Comparison of ENCODE assay signal across 17 cellular contexts in the genomic region with DNA sequence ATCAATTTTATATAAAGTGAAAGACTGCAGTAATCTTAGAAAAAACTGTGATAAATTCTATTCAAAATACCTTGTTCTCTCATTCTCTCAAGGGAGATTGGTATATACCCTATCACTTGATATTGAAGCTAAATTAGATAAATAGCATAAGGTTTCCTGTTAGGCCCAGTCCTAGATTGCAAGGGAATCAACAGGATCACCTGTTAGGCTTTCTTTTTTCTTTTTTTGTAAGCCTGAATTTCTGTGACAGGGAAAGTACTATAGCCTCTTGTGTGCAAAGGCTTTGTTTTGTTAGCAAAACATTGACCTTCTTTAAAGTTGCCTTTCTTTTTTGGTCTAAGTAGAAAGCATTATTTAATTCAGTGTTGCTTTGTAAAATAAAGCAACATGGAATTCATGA.
"Had no signal": no experiment of that assay in that cellular context is flagged by ENCODE, and none has a peak within 500 bp of the region (broad histone marks: within the 10 kb centered on the region; RNA-seq: fewer than 3 reads in every experiment).

No MANE protein-coding gene starts in this region.

- DNase-seq: activated CD4-positive, alpha-beta T cell treated with anti-CD3 and anti-CD28 coated beads, Interleukin-2, amount 50 U/mL, for 4 hours; activated effector memory CD4-positive, alpha-beta T cell treated with anti-CD3 and anti-CD28 coated beads, Interleukin-2, amount 50 U/mL, for 16 hours; activated naive CD8-positive, alpha-beta T cell treated with anti-CD3 and anti-CD28 coated beads, Interleukin-2, amount 10 ng/mL, durations not matched to agents 7 days and 5 days; activated T-cell treated with anti-CD3 and anti-CD28 coated beads, Interleukin-2, amount 50 U/mL, for 24 hours; anterior cingulate cortex; brain microvascular endothelial cell; cortex of kidney; effector CD4-positive, alpha-beta T cell; pancreas; T1000; upper lobe of left lung had no signal

- H3K27me3 Mint-ChIP-seq: activated naive CD8-positive, alpha-beta T cell treated with anti-CD3 and anti-CD28 coated beads, Interleukin-2, amount 10 ng/mL, durations not matched to agents 7 days and 5 days; activated T-cell treated with anti-CD3 and anti-CD28 coated beads, Interleukin-2, amount 50 U/mL, for 24 hours; central memory CD8-positive, alpha-beta T cell; stimulated activated naive CD8-positive, alpha-beta T cell treated with anti-CD3 and anti-CD28 coated beads, Interleukin-15, Interleukin-2, amounts not matched to agents 100 ng/mL and 50 ng/mL, for 24 hours had no signal

- H3K4me1 Mint-ChIP-seq: neural progenitor cell had no signal

- H3K36me3 ChIP-seq: brain microvascular endothelial cell, neural progenitor cell, pancreas, suprapubic skin, upper lobe of left lung had no signal

- H3K4me3 Mint-ChIP-seq: central memory CD8-positive, alpha-beta T cell; neural progenitor cell had no signal

- H3K4me3 ChIP-seq: neural progenitor cell, pancreas, suprapubic skin, upper lobe of left lung had no signal

- H3K4me1 ChIP-seq: neural progenitor cell had no signal

- H3K9me3 Mint-ChIP-seq: activated naive CD8-positive, alpha-beta T cell treated with anti-CD3 and anti-CD28 coated beads, Interleukin-2, amount 10 ng/mL, durations not matched to agents 7 days and 5 days; activated T-cell treated with anti-CD3 and anti-CD28 coated beads, Interleukin-2, amount 50 U/mL, for 24 hours; central memory CD8-positive, alpha-beta T cell; neural progenitor cell; stimulated activated naive CD8-positive, alpha-beta T cell treated with anti-CD3 and anti-CD28 coated beads, Interleukin-15, Interleukin-2, amounts not matched to agents 100 ng/mL and 50 ng/mL, for 24 hours had no signal

- ATAC-seq: activated CD4-positive, CD25-positive, alpha-beta regulatory T cell treated with anti-CD3 and anti-CD28 coated beads, Interleukin-2, amount 50 U/mL, for 24 hours; pancreas; sciatic nerve had no signal

- H3K27ac ChIP-seq: brain microvascular endothelial cell, neural progenitor cell, pancreas, suprapubic skin, upper lobe of left lung had no signal

- H3K9ac ChIP-seq: neural progenitor cell had no signal

- H3K27ac Mint-ChIP-seq: neural progenitor cell had no signal

- FAIRE-seq: pancreas had no signal

- H3K9me3 ChIP-seq: pancreas, suprapubic skin, upper lobe of left lung had no signal

- H3K4me2 ChIP-seq: neural progenitor cell had no signal

- H3K27me3 ChIP-seq: brain microvascular endothelial cell, neural progenitor cell, pancreas, suprapubic skin, upper lobe of left lung had no signal

- H2AFZ ChIP-seq: neural progenitor cell had no signal
